In genomic region chr20:23270427-23270911, GRCh38 we compare ENCODE assay signal across 14 cellular contexts.
DNase-seq lines count a peak whose midpoint lies in the region; ATAC-seq and TF ChIP-seq lines count a peak whose summit lies in the region.
"Had no signal": no experiment of that assay in that cellular context is flagged by ENCODE, and none has a peak within 500 bp of the region (broad histone marks: within the 10 kb centered on the region; RNA-seq: fewer than 3 reads in every experiment).

No MANE protein-coding gene starts in this region.

- H3K27me3 Mint-ChIP-seq in H9 (ENCODE audit: low read depth) (peaks cover 4% of the 10 kb centered on the region), chondrocyte (ENCODE audit: low read depth) (no peaks in the 10 kb centered on the region)

- H3K36me3 Mint-ChIP-seq in H9 (ENCODE audit: insufficient read depth in 1 of 3, low read depth in 3 of 3) (peaks cover 11 to 15% (median 13%) of the 10 kb centered on the region in 3 experiments; a peak in 6 of 7 replicates), chondrocyte (ENCODE audit: low read depth) (no peaks in the 10 kb centered on the region)
- peaks cover 8 to 10% of the 10 kb centered on the region in 2 donors for H3K36me3 Mint-ChIP-seq in activated naive CD4-positive, alpha-beta T cell treated with anti-CD3 and anti-CD28 coated beads, Interleukin-2, amount 50 U/mL, for 72 hours

- no peak overlapping the region for H3K18ac ChIP-seq in H9 (ENCODE audit: insufficient read length, low read depth, low read length)

- H3K79me1 ChIP-seq in H9 (ENCODE audit: insufficient read depth, low read depth, low read length, poor library complexity, severe bottlenecking), result no peaks in the 10 kb centered on the region

- DNase-seq in H9 (no peak), chondrocyte (ENCODE audit: low spot score) (no peak), hepatocyte (ENCODE audit: low spot score) (peak; percentile 66), smooth muscle cell of the brain vasculature (ENCODE audit: low read depth, low spot score) (peak; percentile 71), omental fat pad (ENCODE audit: low spot score) (no peak)
- no peak for DNase-seq in activated naive CD4-positive, alpha-beta T cell treated with anti-CD3 and anti-CD28 coated beads, Interleukin-2, amount 50 U/mL, for 72 hours (ENCODE audit: low spot score in 2 of 2)
- DNase-seq: activated CD4-positive, alpha-beta T cell treated with anti-CD3 and anti-CD28 coated beads for 1 hour; activated effector memory CD4-positive, alpha-beta T cell treated with Interleukin-2 at 50 U/mL for 16 hours; cortex of kidney; NCI-H2107; Peyer's patch had no signal

- no peak overlapping the region for H4K8ac ChIP-seq in H9 (replicated peaks; ENCODE audit: insufficient read length, low read depth, low read length)

- H4K20me1 ChIP-seq in H9 (ENCODE audit: control insufficient read depth, insufficient read depth, insufficient read length), result no peaks in the 10 kb centered on the region
- H4K20me1 ChIP-seq in hepatocyte (ENCODE audit: insufficient read depth, poor library complexity, severe bottlenecking), result no peaks in the 10 kb centered on the region

- H3K4me3 ChIP-seq in hepatocyte, result no peak overlapping the region
- H3K4me3 ChIP-seq: Peyer's patch had no signal

- H3T11ph ChIP-seq in H9 (ENCODE audit: low read length), result no peak overlapping the region

- no peak overlapping the region for H2AFZ ChIP-seq in H9 (ENCODE audit: low read length)
- no peak overlapping the region for H2AFZ ChIP-seq in hepatocyte

- no peaks in the 10 kb centered on the region for H3K36me3 ChIP-seq in hepatocyte (replicated peaks; ENCODE audit: insufficient read depth, low read depth)
- H3K36me3 ChIP-seq: Peyer's patch had no signal

- H3K27me3 ChIP-seq in H9 (ENCODE audit: insufficient read depth, low read length) (no peaks in the 10 kb centered on the region), hepatocyte (no peaks in the 10 kb centered on the region)
- H3K27me3 ChIP-seq: Peyer's patch had no signal

- H3K4me3 Mint-ChIP-seq in H9 (no peak overlapping the region), chondrocyte (ENCODE audit: unreplicated experiment) (no peak overlapping the region)

- no peak overlapping the region for H2AK5ac ChIP-seq in H9 (ENCODE audit: insufficient read length, low read length)

- H2BK15ac ChIP-seq in H9 (ENCODE audit: low read depth, low read length), result no peak overlapping the region

- H2BK12ac ChIP-seq in H9 (ENCODE audit: insufficient read length, low read depth, low read length), result no peak overlapping the region

- H3K9me3 ChIP-seq in H9 (ENCODE audit: control insufficient read depth, low read depth, low read length) (peaks cover 8% of the 10 kb centered on the region), hepatocyte (ENCODE audit: low read depth) (no peaks in the 10 kb centered on the region)
- H3K9me3 ChIP-seq: Peyer's patch had no signal

- no peak overlapping the region for H3K56ac ChIP-seq in H9 (ENCODE audit: insufficient read length, low read depth, low read length)

- H3K9me2 ChIP-seq in hepatocyte (replicated peaks; ENCODE audit: insufficient read depth), result no peaks in the 10 kb centered on the region

- H3K4me2 ChIP-seq in H9 (ENCODE audit: insufficient read depth, insufficient read length, low read length) (no peak overlapping the region), hepatocyte (peak overlapping the region; percentile 39)

- TF ChIP-seq CTCF in H9 (conservative IDR thresholded peaks at IDR 0.05) (no peak), chondrocyte (IDR thresholded peaks at IDR 0.05) (no peak), hepatocyte (IDR thresholded peaks at IDR 0.05; ENCODE audit: poor library complexity) (no peak), omental fat pad (IDR thresholded peaks at IDR 0.05) (no peak)

- H4K5ac ChIP-seq in H9 (ENCODE audit: insufficient read length, low read depth, low read length), result no peak overlapping the region

- WGBS in H9 (ENCODE audit: extremely low coverage, insufficient read length, low lambda C conversion rate), result no CpG with 5 or more reads among the region's 11 CpGs
- 39% methylated on average over 11 of the region's 11 CpGs for WGBS in hepatocyte (ENCODE audit: low lambda C conversion rate, missing lambda C conversion rate)

- H3K9me3 Mint-ChIP-seq in H9 (peaks cover 16 to 19% of the 10 kb centered on the region in 2 experiments), chondrocyte (ENCODE audit: low read depth) (peaks cover 8% of the 10 kb centered on the region)
- H3K9me3 Mint-ChIP-seq in activated naive CD4-positive, alpha-beta T cell treated with anti-CD3 and anti-CD28 coated beads, Interleukin-2, amount 50 U/mL, for 72 hours, result peaks cover 13% of the 10 kb centered on the region in 2 donors

- H4K91ac ChIP-seq in H9 (ENCODE audit: insufficient read length, low read depth, low read length), result no peak overlapping the region

- H3K23ac ChIP-seq in H9 (ENCODE audit: insufficient read length, low read depth, low read length), result no peak overlapping the region

- H3K4me1 ChIP-seq in H9 (ENCODE audit: insufficient read depth, low read length) (no peaks in the 10 kb centered on the region), hepatocyte (ENCODE audit: insufficient read depth) (peaks cover 18% of the 10 kb centered on the region)
- H3K4me1 ChIP-seq: Peyer's patch had no signal

- H2BK120ac ChIP-seq in H9 (ENCODE audit: low read depth, low read length, poor library complexity, severe bottlenecking), result no peak overlapping the region

- H3K79me2 ChIP-seq in H9 (ENCODE audit: insufficient read depth, low read length) (no peaks in the 10 kb centered on the region), hepatocyte (no peaks in the 10 kb centered on the region)

- H3K4me1 Mint-ChIP-seq in H9 (peaks cover 8 to 12% of the 10 kb centered on the region in 2 experiments; a peak in 3 of 4 replicates), chondrocyte (ENCODE audit: low read depth) (peaks cover 41% of the 10 kb centered on the region)

- no peak overlapping the region for H3K27ac ChIP-seq in H9 (ENCODE audit: insufficient read length, low read depth, low read length)
- peak overlapping the region; percentile 84 for H3K27ac ChIP-seq in hepatocyte
- H3K27ac ChIP-seq: C4-2B had no signal

- no peak overlapping the region for H2BK20ac ChIP-seq in H9 (ENCODE audit: low read depth, low read length, poor library complexity, severe bottlenecking)

- peak overlapping the region in 1 of 3 experiments; percentile 46; a peak in 2 of 7 replicates for H3K27ac Mint-ChIP-seq in H9
- peak overlapping the region; percentile 84 for H3K27ac Mint-ChIP-seq in chondrocyte (ENCODE audit: unreplicated experiment)
- H3K27ac Mint-ChIP-seq in activated naive CD4-positive, alpha-beta T cell treated with anti-CD3 and anti-CD28 coated beads, Interleukin-2, amount 50 U/mL, for 72 hours, result no peak overlapping the region

- no peak overlapping the region for H3K4ac ChIP-seq in H9 (ENCODE audit: low read depth, low read length)

- H3K9ac ChIP-seq in H9 (ENCODE audit: extremely low read depth, insufficient read length, low read length), result no peak overlapping the region

- no peak overlapping the region for H2BK5ac ChIP-seq in H9 (ENCODE audit: insufficient read length, low read length)

- no peaks in the 10 kb centered on the region for H3K23me2 ChIP-seq in H9 (ENCODE audit: insufficient read length, low read depth, low read length, poor library complexity, severe bottlenecking)

- 0 out of 2 replicates have a peak overlapping the region, but pooled peaks have one; percentile 18 for H3K14ac ChIP-seq in H9 (ENCODE audit: insufficient read depth, low read length)

- no peak for ATAC-seq in HG03159 (IDR thresholded peaks at IDR 0.05; ENCODE audit: unreplicated experiment)
- no peak for ATAC-seq in activated naive CD4-positive, alpha-beta T cell treated with anti-CD3 and anti-CD28 coated beads, Interleukin-2, amount 50 U/mL, for 72 hours
- ATAC-seq in HG03025 (IDR thresholded peaks at IDR 0.05; ENCODE audit: low FRiP score, unreplicated experiment), result no peak
- no peak for ATAC-seq in omental fat pad (ENCODE audit: low FRiP score)

Comparison
In these comparisons a context has a peak if more than half of its experiments do, and no peak if none do; other contexts are left out.
1. DNase-seq: peak in hepatocyte (single experiment) and smooth muscle cell of the brain vasculature (single experiment); none in H9 (single experiment), chondrocyte (single experiment), activated naive CD4-positive, alpha-beta T cell treated with anti-CD3 and anti-CD28 coated beads, Interleukin-2, amount 50 U/mL, for 72 hours (0 of 2) and omental fat pad (single experiment).